16 cellular contexts compared by ENCODE assay signal in the genomic region with DNA sequence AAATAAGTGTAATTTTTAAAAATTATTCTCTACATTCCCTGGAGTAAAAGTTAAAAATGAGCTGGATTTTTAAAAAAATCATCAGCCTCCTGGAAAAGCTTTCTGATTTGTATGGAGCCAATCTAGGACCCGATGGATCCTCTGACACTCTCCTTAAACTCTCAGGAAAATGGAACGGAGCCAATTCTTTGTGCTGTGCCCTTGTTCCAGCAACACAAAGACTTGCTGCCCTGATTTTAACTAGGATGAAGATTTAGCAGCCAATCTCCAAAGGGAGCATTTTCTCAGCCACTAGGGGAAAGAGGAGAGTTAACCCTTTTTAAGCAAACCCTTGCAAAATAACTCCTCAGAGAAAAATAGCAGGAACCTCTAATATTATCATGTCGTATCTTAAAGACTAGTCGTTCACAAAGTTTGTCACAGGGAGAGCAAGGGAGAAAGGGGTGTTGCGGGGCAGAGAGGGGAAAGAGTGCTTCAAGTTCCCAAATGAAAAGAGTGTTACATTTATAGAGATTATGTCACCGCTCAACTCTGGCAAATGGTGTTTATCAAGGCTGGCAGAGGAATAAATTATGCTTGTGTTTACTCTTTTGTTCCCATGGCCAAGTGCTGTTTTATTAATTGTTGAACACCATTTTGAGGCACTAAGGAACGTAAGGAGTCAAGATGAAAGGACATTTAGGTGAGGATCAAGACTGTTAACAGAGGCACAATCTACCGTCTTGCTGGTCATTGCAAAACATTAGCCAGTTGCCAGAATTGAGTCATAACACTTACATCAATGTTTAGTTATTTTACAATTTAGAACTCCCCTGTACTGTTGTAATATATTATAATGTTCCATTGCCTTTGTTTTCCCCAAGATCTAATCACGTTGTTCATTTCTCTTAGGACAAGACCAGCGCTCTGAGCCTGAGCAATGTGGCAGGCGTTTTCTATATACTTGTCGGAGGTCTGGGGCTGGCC.
DNase-seq lines count a peak whose midpoint lies in the region; ATAC-seq, FAIRE-seq and TF ChIP-seq lines count a peak whose summit lies in the region.
"Had no signal": no experiment of that assay in that cellular context is flagged by ENCODE, and none has a peak within 500 bp of the region (broad histone marks: within the 10 kb centered on the region; RNA-seq: fewer than 3 reads in every experiment).

No MANE protein-coding gene starts in this region.

- H3K27ac ChIP-seq in H1 (ENCODE audit: low read depth, low read length) (no peak overlapping the region), mesenchymal stem cell (ENCODE audit: low read length, poor library complexity, severe bottlenecking) (no peak overlapping the region), uterus (peak overlapping the region; percentile 70 to 74), PC-9 (no peak overlapping the region)
- H3K27ac ChIP-seq: KMS-11 had no signal

- no peak overlapping the region for H3K4me2 ChIP-seq in H1 (ENCODE audit: insufficient read depth in 1 of 2, low read depth in 2 of 2, low read length in 2 of 2)
- no peak overlapping the region for H3K4me2 ChIP-seq in mesenchymal stem cell (ENCODE audit: low read length, poor library complexity, severe bottlenecking)
- H3K4me2 ChIP-seq in PC-9 = no peak overlapping the region
- H3K4me2 ChIP-seq: KMS-11 had no signal

- H3K23ac ChIP-seq in H1 (ENCODE audit: insufficient read length) (no peak overlapping the region), mesenchymal stem cell (ENCODE audit: low read length in 2 of 2) (no peak overlapping the region)

- H3K23me2 ChIP-seq in H1 (ENCODE audit: low read depth, low read length) = no peaks in the 10 kb centered on the region

- TF ChIP-seq RAD21 in H1 (IDR thresholded peaks at IDR 0.05 in 1 of 2, conservative IDR thresholded peaks at IDR 0.05 in 1 of 2; ENCODE audit: low read depth in 2 of 2, low read length in 2 of 2) = no peak

- FAIRE-seq in H1 (lab: Jason Lieb, UNC) = peak; percentile 80
- FAIRE-seq: GM18507, urothelium cell line had no signal

- no peak overlapping the region for H2BK5ac ChIP-seq in H1 (ENCODE audit: low read depth, low read length)
- H2BK5ac ChIP-seq in mesenchymal stem cell (ENCODE audit: low read depth, low read length, poor library complexity, severe bottlenecking) = no peak overlapping the region

- H3K27me3 ChIP-seq in H1 (replicated peaks in 1 of 4; ENCODE audit: control insufficient read depth in 3 of 4, extremely low read depth in 1 of 4, insufficient read depth in 3 of 4, low read length in 3 of 4) (no peaks in the 10 kb centered on the region), mesenchymal stem cell (ENCODE audit: control insufficient read depth in 1 of 2, insufficient read depth in 1 of 2, low read length in 2 of 2) (no peaks in the 10 kb centered on the region), uterus (no peaks in the 10 kb centered on the region), PC-9 (ENCODE audit: insufficient read depth, low read depth) (no peaks in the 10 kb centered on the region)

- H3K4me3 ChIP-seq in H1 (ENCODE audit: extremely low read depth in 1 of 4, insufficient read depth in 2 of 4, low read depth in 3 of 4, low read length in 4 of 4) (no peak overlapping the region), mesenchymal stem cell (ENCODE audit: insufficient read depth in 1 of 2, low read depth in 1 of 2, low read length in 2 of 2) (peak overlapping the region in 1 of 2 experiments; percentile 39), uterus (no peak overlapping the region), PC-9 (no peak overlapping the region)

- H2BK120ac ChIP-seq in H1 (replicated peaks; ENCODE audit: low read depth, low read length) = no peak overlapping the region
- H2BK120ac ChIP-seq in mesenchymal stem cell (ENCODE audit: low read depth, low read length) = no peak overlapping the region

- H4K20me1 ChIP-seq in H1 (replicated peaks in 1 of 2; ENCODE audit: control insufficient read depth in 1 of 2, insufficient read depth in 2 of 2, low read length in 2 of 2) (no peaks in the 10 kb centered on the region), PC-9 (ENCODE audit: insufficient read depth) (no peaks in the 10 kb centered on the region)

- CTCF ChIA-PET in H1 (lab: Charles Lee; ENCODE audit: partially characterized antibody) = interaction anchor here (1.0 kb wide), 1 partner anchor 14 kb away, joined by 3 read pairs; no protein-coding TSS in a partner anchor
- CTCF ChIA-PET in PC-9 (lab: Charles Lee) = no interaction called here

- H2BK12ac ChIP-seq in H1 (ENCODE audit: low read depth, low read length) = no peak overlapping the region
- no peak overlapping the region for H2BK12ac ChIP-seq in mesenchymal stem cell (ENCODE audit: low read length in 2 of 2)

- H3K18ac ChIP-seq in H1 (ENCODE audit: extremely low read depth, low read length) (no peak overlapping the region; the same call in 1 of the 2 replicates), mesenchymal stem cell (ENCODE audit: low read depth in 1 of 2, low read length in 2 of 2) (no peak overlapping the region)

- H3K79me2 ChIP-seq in H1 (ENCODE audit: control insufficient read depth in 1 of 2, insufficient read depth in 2 of 2, low read length in 2 of 2) (no peaks in the 10 kb centered on the region), PC-9 (ENCODE audit: low read depth) (no peaks in the 10 kb centered on the region)

- 73% methylated on average over 12 of the region's 12 CpGs; no CpG with 5 or more reads in 1 of the 2 experiments for WGBS in H1 (ENCODE audit: extremely low coverage in 1 of 2, insufficient coverage in 1 of 2, insufficient read length in 1 of 2, insufficient replicate concordance in 2 of 2, low coverage in 1 of 2, low lambda C conversion rate in 2 of 2, missing lambda C conversion rate in 1 of 2), 2 experiments
- 55% methylated on average over 7 of the region's 12 CpGs for WGBS in mesenchymal stem cell

- intact Hi-C loops in Right ventricle myocardium inferior (cut with DNase I) = no loop called here
- intact Hi-C loops in cardiac septum (cut with DNase I) = no loop called here
- intact Hi-C loops in uterus (cut with DNase I; ENCODE audit: low total_unique reads) = no loop called here
- intact Hi-C loops in PC-9 (cut with micrococcal nuclease; ENCODE audit: unreplicated experiment) = no loop called here

- H3K56ac ChIP-seq in H1 (replicated peaks; ENCODE audit: insufficient read length, low read depth, low read length) = no peak overlapping the region

- no peak for TF ChIP-seq EP300 in H1 (IDR thresholded peaks at IDR 0.05; ENCODE audit: borderline replicate concordance in 1 of 2, low read depth in 2 of 2, low read length in 2 of 2)

- POLR2A ChIA-PET in H1 (lab: Charles Lee; ENCODE audit: partially characterized antibody) = no interaction called here
- POLR2A ChIA-PET in PC-9 (lab: Charles Lee; ENCODE audit: unreplicated experiment) = no interaction called here

- BruUV-seq in PC-9 (replicated peaks; lab: Mats Ljungman, UMichigan) = no TSS peak

- H3K4ac ChIP-seq in H1 (replicated peaks; ENCODE audit: insufficient read length, low read depth, low read length) = no peak overlapping the region
- H3K4ac ChIP-seq in mesenchymal stem cell (ENCODE audit: low read depth in 1 of 2, low read length in 2 of 2) = no peak overlapping the region

- peak; percentile 23 for ATAC-seq in Right ventricle myocardium inferior
- ATAC-seq in GM18520 (IDR thresholded peaks at IDR 0.05; ENCODE audit: unreplicated experiment) = no peak

- no peaks in the 10 kb centered on the region for H3K36me3 ChIP-seq in H1 (ENCODE audit: control insufficient read depth in 2 of 4, insufficient read depth in 4 of 4, low read length in 3 of 4)
- no peaks in the 10 kb centered on the region for H3K36me3 ChIP-seq in mesenchymal stem cell (ENCODE audit: control insufficient read depth in 1 of 2, insufficient read depth in 2 of 2, low read depth in 1 of 2, low read length in 2 of 2)
- H3K36me3 ChIP-seq in uterus = no peaks in the 10 kb centered on the region
- H3K36me3 ChIP-seq in PC-9 (ENCODE audit: low read depth) = no peaks in the 10 kb centered on the region

- H2BK20ac ChIP-seq in H1 (ENCODE audit: low read length) = no peak overlapping the region

- H3K79me1 ChIP-seq in H1 (ENCODE audit: low read depth, low read length) (no peaks in the 10 kb centered on the region), mesenchymal stem cell (replicated peaks; ENCODE audit: low read length, poor library complexity, severe bottlenecking) (no peaks in the 10 kb centered on the region)

- peak in 1 of 3 experiments; percentile 4; a peak in 1 of 4 replicates for TF ChIP-seq CTCF in H1 (IDR thresholded peaks at IDR 0.05; ENCODE audit: control extremely low read depth in 1 of 3, insufficient read depth in 1 of 3, low read depth in 1 of 3, low read length in 3 of 3)
- TF ChIP-seq CTCF in uterus (IDR thresholded peaks at IDR 0.05) = peak in 1 of 4 experiments; percentile 35
- TF ChIP-seq CTCF in PC-9 (conservative IDR thresholded peaks at IDR 0.05) = no peak

- H3K4me1 ChIP-seq in H1 (replicated peaks in 1 of 4; ENCODE audit: control insufficient read depth in 3 of 4, insufficient read depth in 4 of 4, low read length in 3 of 4) (peaks cover 0 to 4% (median 0%) of the 10 kb centered on the region in 4 experiments; a peak in 1 of 7 replicates), mesenchymal stem cell (ENCODE audit: control insufficient read depth, insufficient read depth, low read depth, low read length) (no peaks in the 10 kb centered on the region), uterus (no peaks in the 10 kb centered on the region), PC-9 (replicated peaks; ENCODE audit: insufficient read depth) (no peaks in the 10 kb centered on the region)

- H2AK5ac ChIP-seq in H1 (ENCODE audit: low read depth, low read length) (no peak overlapping the region), mesenchymal stem cell (ENCODE audit: low read length, severe bottlenecking) (no peak overlapping the region)

- DNase-seq in Right ventricle myocardium inferior (ENCODE audit: missing footprints) = no peak
- no peak for DNase-seq in cardiac septum (ENCODE audit: low spot score)
- no peak for DNase-seq in H1 (ENCODE audit: low read depth in 1 of 2, low spot score in 2 of 2)
- no peak for DNase-seq in mesenchymal stem cell
- DNase-seq in uterus = peak in 1 of 2 donors; percentile 26
- DNase-seq in DMS153 treated with DMSO at 0.1 percent for 48 hours (lab: John Stamatoyannopoulos, UW; ENCODE audit: unreplicated experiment) = no peak
- DNase-seq in PC-9 = no peak
- DNase-seq: ACHN; activated CD4-positive, alpha-beta T cell treated with anti-CD3 and anti-CD28 coated beads, Interleukin-2, amount 50 U/mL, for 48 hours; dermis blood vessel endothelial cell; head of caudate nucleus; NCI-H187 treated with DMSO at 0.1 percent for 48 hours had no signal

- no peak overlapping the region for H4K8ac ChIP-seq in H1 (ENCODE audit: extremely low read depth, insufficient read depth, low read length)
- H4K8ac ChIP-seq in mesenchymal stem cell (ENCODE audit: low read length) = no peak overlapping the region

- H3F3A ChIP-seq in PC-9 (ENCODE audit: insufficient read depth, low read depth) = no peaks in the 10 kb centered on the region

- H3K9ac ChIP-seq in H1 (replicated peaks in 1 of 4; ENCODE audit: extremely low read depth in 1 of 4, low read depth in 3 of 4, low read length in 3 of 4) (no peak overlapping the region), mesenchymal stem cell (ENCODE audit: low read length) (peak overlapping the region; percentile 41)
- H3K9ac ChIP-seq: KMS-11 had no signal

- H2AFZ ChIP-seq in H1 (ENCODE audit: low read length) (0 out of 2 replicates have a peak overlapping the region, but pooled peaks have one; percentile 62), mesenchymal stem cell (ENCODE audit: low read depth, low read length) (no peak overlapping the region), PC-9 (no peak overlapping the region)

- no peak for TF ChIP-seq POLR2A in H1 (IDR thresholded peaks at IDR 0.05; ENCODE audit: control extremely low read depth in 1 of 2, low read depth in 2 of 2, low read length in 2 of 2)
- no peak for TF ChIP-seq POLR2A in uterus (IDR thresholded peaks at IDR 0.05)

- no peak overlapping the region for H4K5ac ChIP-seq in H1 (ENCODE audit: insufficient read length, low read depth, low read length)

- H2BK15ac ChIP-seq in H1 (ENCODE audit: low read length) (no peak overlapping the region), mesenchymal stem cell (ENCODE audit: low read depth, poor library complexity, severe bottlenecking) (no peak overlapping the region)

- H3K9me2 ChIP-seq in PC-9 (ENCODE audit: insufficient read depth) = no peaks in the 10 kb centered on the region

- H3K14ac ChIP-seq in H1 (ENCODE audit: insufficient read length) (no peak overlapping the region), mesenchymal stem cell (ENCODE audit: low read length in 2 of 2) (no peak overlapping the region)

- H3K9me3 ChIP-seq in H1 (ENCODE audit: insufficient read depth in 2 of 2, low read depth in 1 of 2, low read length in 1 of 2) (no peaks in the 10 kb centered on the region), mesenchymal stem cell (ENCODE audit: control insufficient read depth, low read length) (no peaks in the 10 kb centered on the region), uterus (no peaks in the 10 kb centered on the region), PC-9 (ENCODE audit: insufficient read depth, low read depth) (no peaks in the 10 kb centered on the region)

- H4K91ac ChIP-seq in H1 (replicated peaks; ENCODE audit: insufficient read length, low read length) (no peak overlapping the region), mesenchymal stem cell (ENCODE audit: low read length) (no peak overlapping the region)

Comparison
In these comparisons a context has a peak if more than half of its experiments do, and no peak if none do; other contexts are left out.
1. H3K27ac ChIP-seq: peak in uterus (2 of 2); none in H1 (single experiment), mesenchymal stem cell (single experiment) and PC-9 (single experiment).